In the genomic region with DNA sequence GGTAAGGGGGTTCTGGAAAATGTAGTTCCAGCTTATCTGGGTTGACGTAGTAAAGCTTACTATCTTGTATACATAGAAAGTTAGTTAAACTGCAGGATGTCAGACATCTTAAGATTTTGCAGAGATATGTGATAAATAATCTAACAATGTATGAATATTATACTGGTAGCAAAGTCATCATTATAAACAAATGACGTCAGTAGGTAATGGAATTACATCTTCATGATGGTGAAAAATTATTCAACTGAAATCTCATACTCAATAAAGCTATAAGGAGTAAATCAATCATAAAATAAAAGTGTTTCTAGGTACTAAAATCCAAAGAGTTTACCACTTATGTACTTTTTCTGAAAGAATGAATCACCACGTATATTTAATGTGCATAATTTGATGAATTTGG, we compare ENCODE assay signal across 8 cellular contexts.
"Had no signal": no experiment of that assay in that cellular context is flagged by ENCODE, and none has a peak within 500 bp of the region (broad histone marks: within the 10 kb centered on the region; RNA-seq: fewer than 3 reads in every experiment).

No MANE protein-coding gene starts in this region.

- H3K4me3 ChIP-seq: GM12878 had no signal

- ATAC-seq: GM12878 had no signal

- FAIRE-seq: G401.6, GM12878, GM12891, GM12892, GM18507, GM19239 had no signal

- DNase-seq: GDM1, GF-D8 had no signal
